In genomic region chr7:114934758-114935157, GRCh38 we compare ENCODE assay signal across 21 cellular contexts. TPM values are rescaled to one million over a fixed set of nuclear protein-coding genes. Genes with fewer than 3 reads are reported as not detected.
A peak's percentile ranks its signal among the peaks of the same experiment; 100 is the strongest.
DNase-seq lines count a peak whose midpoint lies in the region; ATAC-seq and TF ChIP-seq lines count a peak whose summit lies in the region.
"Had no signal": no experiment of that assay in that cellular context is flagged by ENCODE, and none has a peak within 500 bp of the region (broad histone marks: within the 10 kb centered on the region; RNA-seq: fewer than 3 reads in every experiment).

No MANE protein-coding gene starts in this region.

- H3K36me3 ChIP-seq in CD8-positive, alpha-beta memory T cell (ENCODE audit: insufficient read depth, low read length): no peaks in the 10 kb centered on the region
- no peaks in the 10 kb centered on the region for H3K36me3 ChIP-seq in GM23248 (ENCODE audit: low read depth)
- H3K36me3 ChIP-seq: suprapubic skin had no signal

- peak overlapping the region; percentile 13 for H3K4me2 ChIP-seq in GM23248 (ENCODE audit: unreplicated experiment)

- peaks cover 25% of the 10 kb centered on the region for H3F3A ChIP-seq in GM23248 (ENCODE audit: insufficient read depth)

- H3K4me1 Mint-ChIP-seq in CD8-positive, alpha-beta memory T cell: peaks cover 14 to 60% (median 47%) of the 10 kb centered on the region in 3 donors
- H3K4me1 Mint-ChIP-seq: nephron progenitor cell had no signal

- no peaks in the 10 kb centered on the region for H4K20me1 ChIP-seq in GM23248 (ENCODE audit: insufficient read depth)

- no peak for DNase-seq in CD8-positive, alpha-beta memory T cell
- DNase-seq in GM23248 (peak; percentile 21), amniotic epithelial cell (ENCODE audit: low read depth) (peak; percentile 53), omental fat pad (ENCODE audit: low spot score) (no peak), NCI-H2081 treated with DMSO at 0.1 percent for 48 hours (lab: John Stamatoyannopoulos, UW) (no peak)
- DNase-seq: activated effector memory CD4-positive, alpha-beta T cell treated with anti-CD3 and anti-CD28 coated beads, Interleukin-2, amount 50 U/mL, for 16 hours; aorta; cerebellar nuclear complex; foreskin melanocyte; GF-D8; hypothalamus; kidney; MM.1S; NCI-H187; nephron progenitor cell; stimulated activated CD4-positive, alpha-beta T cell treated with anti-CD3 and anti-CD28 coated beads, Interleukin-4, amount 100 ng/mL, for 1 hour had no signal

- WGBS in GM23248 (ENCODE audit: low coverage in 1 of 2, low lambda C conversion rate in 2 of 2, missing lambda C conversion rate in 2 of 2), 2 experiments: 100% methylated on average over 1 of the region's 1 CpG

- ATAC-seq in omental fat pad (ENCODE audit: low FRiP score): peak; percentile 59
- ATAC-seq in GM21619 (IDR thresholded peaks at IDR 0.05; ENCODE audit: unreplicated experiment): no peak
- ATAC-seq in HG02610 (IDR thresholded peaks at IDR 0.05; ENCODE audit: unreplicated experiment): no peak

- peak overlapping the region; percentile 11 to 52 (median 37) for H3K4me3 Mint-ChIP-seq in CD8-positive, alpha-beta memory T cell
- H3K4me3 Mint-ChIP-seq: nephron progenitor cell; T-helper 1 cell treated with Interleukin-12 subunit alpha and Interleukin-12 subunit beta and Interleukin-4 antibody, amounts not matched to agents 30 μg/mL and 1 μg/mL, for 36 hours had no signal

- peaks cover 100% of the 10 kb centered on the region for H3K79me2 ChIP-seq in GM23248 (ENCODE audit: insufficient read depth)

- H3K9me3 ChIP-seq in CD8-positive, alpha-beta memory T cell (ENCODE audit: low read length): no peaks in the 10 kb centered on the region
- H3K9me3 ChIP-seq in GM23248 (ENCODE audit: low read depth): no peaks in the 10 kb centered on the region
- H3K9me3 ChIP-seq: suprapubic skin had no signal

- POLR2A ChIA-PET in CD8-positive, alpha-beta memory T cell (lab: Charles Lee): no interaction called here

- no peaks in the 10 kb centered on the region for H3K27me3 Mint-ChIP-seq in CD8-positive, alpha-beta memory T cell

- H3K4me1 ChIP-seq in CD8-positive, alpha-beta memory T cell (ENCODE audit: insufficient read depth, low read length): peaks cover 78% of the 10 kb centered on the region
- H3K4me1 ChIP-seq in GM23248 (ENCODE audit: insufficient read depth): peaks cover 47% of the 10 kb centered on the region

- no peaks in the 10 kb centered on the region for H3K9me3 Mint-ChIP-seq in CD8-positive, alpha-beta memory T cell
- H3K9me3 Mint-ChIP-seq: nephron progenitor cell; T-helper 1 cell treated with Interleukin-12 subunit alpha and Interleukin-12 subunit beta and Interleukin-4 antibody, amounts not matched to agents 30 μg/mL and 1 μg/mL, for 36 hours had no signal

- CTCF ChIA-PET in CD8-positive, alpha-beta memory T cell (lab: Charles Lee): interaction anchor here (1.5 kb wide), 1 partner anchor 9 kb away, joined by 3 read pairs; no protein-coding TSS in a partner anchor

- no peak overlapping the region for H3K4me3 ChIP-seq in CD8-positive, alpha-beta memory T cell (ENCODE audit: low read length)
- no peak overlapping the region for H3K4me3 ChIP-seq in GM23248
- H3K4me3 ChIP-seq: skin epidermis, suprapubic skin had no signal

- H3K36me3 Mint-ChIP-seq in CD8-positive, alpha-beta memory T cell: peaks cover 0 to 8% (median 4%) of the 10 kb centered on the region in 3 donors

- no peak overlapping the region for H3K9ac ChIP-seq in GM23248

- no peak overlapping the region for H2AFZ ChIP-seq in GM23248

- H3K27ac ChIP-seq in CD8-positive, alpha-beta memory T cell (ENCODE audit: low read depth, low read length): no peak overlapping the region
- H3K27ac ChIP-seq in GM23248: no peak overlapping the region
- H3K27ac ChIP-seq: suprapubic skin had no signal

- in situ Hi-C loops in GM23248 (cut with MboI): no loop called here

- H3K27ac Mint-ChIP-seq in CD8-positive, alpha-beta memory T cell: peak overlapping the region in 5 of 8 donors; percentile 3 to 73 (median 68)
- H3K27ac Mint-ChIP-seq: nephron progenitor cell; T-helper 1 cell treated with Interleukin-12 subunit alpha and Interleukin-12 subunit beta and Interleukin-4 antibody, amounts not matched to agents 30 μg/mL and 1 μg/mL, for 36 hours had no signal

- no peaks in the 10 kb centered on the region for H3K9me2 ChIP-seq in GM23248 (ENCODE audit: insufficient read depth)

- TF ChIP-seq CTCF in omental fat pad (IDR thresholded peaks at IDR 0.05): no peak

- H3K27me3 ChIP-seq in CD8-positive, alpha-beta memory T cell (ENCODE audit: insufficient read depth, low read length, poor library complexity, severe bottlenecking): no peaks in the 10 kb centered on the region
- H3K27me3 ChIP-seq in GM23248 (replicated peaks; ENCODE audit: insufficient read depth): no peaks in the 10 kb centered on the region
- H3K27me3 ChIP-seq: suprapubic skin had no signal

RNA-seq across cellular contexts. Expression of gene MDFIC, which starts 12.9 kb away (rescaled TPM):
- total RNA-seq in CD8-positive, alpha-beta memory T cell: 100 to 1,000 TPM; 131 to 135 TPM
- 125 TPM for polyA plus RNA-seq in CD8-positive, alpha-beta memory T cell
- total RNA-seq in GM23248 (2014; rRNA removed; shearing (Covaris generic)): 50.3 and 53.1 TPM in 2 replicates
- polyA plus RNA-seq in GM23248 (2016; fragmentation: Nextera tagmentation; extraction: Ambion mirVana): 23.0 and 23.8 TPM in 2 replicates
- 100 to 1,000 TPM in 1 of 4 donors, 10 to 100 TPM in 3; 46.7 to 176 (median 79.2) TPM for total RNA-seq in omental fat pad

Comparison
In these comparisons a context has a peak if more than half of its experiments do, and no peak if none do; other contexts are left out.
1. DNase-seq: peak in GM23248 (single experiment) and amniotic epithelial cell (single experiment); none in CD8-positive, alpha-beta memory T cell (0 of 5), omental fat pad (single experiment) and NCI-H2081 treated with DMSO at 0.1 percent for 48 hours (single experiment).